ENCODE assay signal across 1 cellular context in the genomic region with DNA sequence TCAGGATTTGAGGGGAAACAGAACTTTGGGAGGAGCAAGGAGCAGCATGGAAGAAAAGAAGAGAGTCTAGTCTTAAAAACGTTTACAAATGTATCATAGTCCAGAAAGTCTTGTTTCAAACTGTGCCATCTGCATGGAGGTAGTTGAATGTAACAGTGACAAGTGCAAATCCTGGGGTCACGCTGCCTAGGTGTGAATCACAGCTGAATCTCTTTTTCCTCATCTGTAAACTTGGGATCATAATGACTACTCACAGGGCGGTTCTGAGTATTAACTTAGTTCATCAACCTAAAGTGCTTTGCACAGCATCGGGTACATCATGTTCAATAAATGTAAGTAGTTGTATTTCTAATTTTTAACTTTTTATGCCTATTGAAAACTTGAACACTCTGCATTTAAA.
TF ChIP-seq lines count a peak whose summit lies in the region.

No MANE protein-coding gene starts in this region.

TF ChIP-seq in GM12878, 131 proteins besides CTCF, POLR2A, EP300 and RAD21:
- TF ChIP-seq MTA2 (IDR thresholded peaks at IDR 0.05; ENCODE audit: low read depth) (no peak), FOXM1 (IDR thresholded peaks at IDR 0.05; ENCODE audit: low read depth, low read length) (no peak), ETV6 (conservative IDR thresholded peaks at IDR 0.05 in 1 of 2, IDR thresholded peaks at IDR 0.05 in 1 of 2; ENCODE audit: borderline replicate concordance in 1 of 2, low read depth in 1 of 2) (no peak), GATAD2B (conservative IDR thresholded peaks at IDR 0.05; ENCODE audit: low read depth) (no peak), CREB1 (IDR thresholded peaks at IDR 0.05; ENCODE audit: low read depth) (no peak), PBX3 (IDR thresholded peaks at IDR 0.05; ENCODE audit: insufficient replicate concordance, low read depth, low read length) (no peak), SP1 (IDR thresholded peaks at IDR 0.05; ENCODE audit: low read depth, low read length) (no peak), BRCA1 (IDR thresholded peaks at IDR 0.05; ENCODE audit: low read depth, low read length) (no peak), RFX5 (IDR thresholded peaks at IDR 0.05; ENCODE audit: low read depth, low read length) (no peak), SRF (IDR thresholded peaks at IDR 0.05; ENCODE audit: low read depth in 2 of 2, low read length in 2 of 2) (no peak), SIN3A (IDR thresholded peaks at IDR 0.05; ENCODE audit: low read depth, low read length) (no peak), BCL11A (IDR thresholded peaks at IDR 0.05; ENCODE audit: low read depth, low read length) (no peak), SUZ12 (IDR thresholded peaks at IDR 0.05; ENCODE audit: unreplicated experiment) (no peak), EED (IDR thresholded peaks at IDR 0.05; ENCODE audit: low read depth) (no peak)
- TF ChIP-seq, protein P1, sequence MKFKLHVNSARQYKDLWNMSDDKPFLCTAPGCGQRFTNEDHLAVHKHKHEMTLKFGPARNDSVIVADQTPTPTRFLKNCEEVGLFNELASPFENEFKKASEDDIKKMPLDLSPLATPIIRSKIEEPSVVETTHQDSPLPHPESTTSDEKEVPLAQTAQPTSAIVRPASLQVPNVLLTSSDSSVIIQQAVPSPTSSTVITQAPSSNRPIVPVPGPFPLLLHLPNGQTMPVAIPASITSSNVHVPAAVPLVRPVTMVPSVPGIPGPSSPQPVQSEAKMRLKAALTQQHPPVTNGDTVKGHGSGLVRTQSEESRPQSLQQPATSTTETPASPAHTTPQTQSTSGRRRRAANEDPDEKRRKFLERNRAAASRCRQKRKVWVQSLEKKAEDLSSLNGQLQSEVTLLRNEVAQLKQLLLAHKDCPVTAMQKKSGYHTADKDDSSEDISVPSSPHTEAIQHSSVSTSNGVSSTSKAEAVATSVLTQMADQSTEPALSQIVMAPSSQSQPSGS (IDR thresholded peaks at IDR 0.05; ENCODE audit: low read length): no peak
- TF ChIP-seq, protein P2, sequence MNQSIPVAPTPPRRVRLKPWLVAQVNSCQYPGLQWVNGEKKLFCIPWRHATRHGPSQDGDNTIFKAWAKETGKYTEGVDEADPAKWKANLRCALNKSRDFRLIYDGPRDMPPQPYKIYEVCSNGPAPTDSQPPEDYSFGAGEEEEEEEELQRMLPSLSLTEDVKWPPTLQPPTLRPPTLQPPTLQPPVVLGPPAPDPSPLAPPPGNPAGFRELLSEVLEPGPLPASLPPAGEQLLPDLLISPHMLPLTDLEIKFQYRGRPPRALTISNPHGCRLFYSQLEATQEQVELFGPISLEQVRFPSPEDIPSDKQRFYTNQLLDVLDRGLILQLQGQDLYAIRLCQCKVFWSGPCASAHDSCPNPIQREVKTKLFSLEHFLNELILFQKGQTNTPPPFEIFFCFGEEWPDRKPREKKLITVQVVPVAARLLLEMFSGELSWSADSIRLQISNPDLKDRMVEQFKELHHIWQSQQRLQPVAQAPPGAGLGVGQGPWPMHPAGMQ (IDR thresholded peaks at IDR 0.05; ENCODE audit: borderline replicate concordance): no peak
- TF ChIP-seq, protein P3, sequence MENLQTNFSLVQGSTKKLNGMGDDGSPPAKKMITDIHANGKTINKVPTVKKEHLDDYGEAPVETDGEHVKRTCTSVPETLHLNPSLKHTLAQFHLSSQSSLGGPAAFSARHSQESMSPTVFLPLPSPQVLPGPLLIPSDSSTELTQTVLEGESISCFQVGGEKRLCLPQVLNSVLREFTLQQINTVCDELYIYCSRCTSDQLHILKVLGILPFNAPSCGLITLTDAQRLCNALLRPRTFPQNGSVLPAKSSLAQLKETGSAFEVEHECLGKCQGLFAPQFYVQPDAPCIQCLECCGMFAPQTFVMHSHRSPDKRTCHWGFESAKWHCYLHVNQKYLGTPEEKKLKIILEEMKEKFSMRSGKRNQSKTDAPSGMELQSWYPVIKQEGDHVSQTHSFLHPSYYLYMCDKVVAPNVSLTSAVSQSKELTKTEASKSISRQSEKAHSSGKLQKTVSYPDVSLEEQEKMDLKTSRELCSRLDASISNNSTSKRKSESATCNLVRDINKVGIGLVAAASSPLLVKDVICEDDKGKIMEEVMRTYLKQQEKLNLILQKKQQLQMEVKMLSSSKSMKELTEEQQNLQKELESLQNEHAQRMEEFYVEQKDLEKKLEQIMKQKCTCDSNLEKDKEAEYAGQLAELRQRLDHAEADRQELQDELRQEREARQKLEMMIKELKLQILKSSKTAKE (IDR thresholded peaks at IDR 0.05; ENCODE audit: low read depth, poor library complexity, severe bottlenecking): no peak
- TF ChIP-seq, protein P4, sequence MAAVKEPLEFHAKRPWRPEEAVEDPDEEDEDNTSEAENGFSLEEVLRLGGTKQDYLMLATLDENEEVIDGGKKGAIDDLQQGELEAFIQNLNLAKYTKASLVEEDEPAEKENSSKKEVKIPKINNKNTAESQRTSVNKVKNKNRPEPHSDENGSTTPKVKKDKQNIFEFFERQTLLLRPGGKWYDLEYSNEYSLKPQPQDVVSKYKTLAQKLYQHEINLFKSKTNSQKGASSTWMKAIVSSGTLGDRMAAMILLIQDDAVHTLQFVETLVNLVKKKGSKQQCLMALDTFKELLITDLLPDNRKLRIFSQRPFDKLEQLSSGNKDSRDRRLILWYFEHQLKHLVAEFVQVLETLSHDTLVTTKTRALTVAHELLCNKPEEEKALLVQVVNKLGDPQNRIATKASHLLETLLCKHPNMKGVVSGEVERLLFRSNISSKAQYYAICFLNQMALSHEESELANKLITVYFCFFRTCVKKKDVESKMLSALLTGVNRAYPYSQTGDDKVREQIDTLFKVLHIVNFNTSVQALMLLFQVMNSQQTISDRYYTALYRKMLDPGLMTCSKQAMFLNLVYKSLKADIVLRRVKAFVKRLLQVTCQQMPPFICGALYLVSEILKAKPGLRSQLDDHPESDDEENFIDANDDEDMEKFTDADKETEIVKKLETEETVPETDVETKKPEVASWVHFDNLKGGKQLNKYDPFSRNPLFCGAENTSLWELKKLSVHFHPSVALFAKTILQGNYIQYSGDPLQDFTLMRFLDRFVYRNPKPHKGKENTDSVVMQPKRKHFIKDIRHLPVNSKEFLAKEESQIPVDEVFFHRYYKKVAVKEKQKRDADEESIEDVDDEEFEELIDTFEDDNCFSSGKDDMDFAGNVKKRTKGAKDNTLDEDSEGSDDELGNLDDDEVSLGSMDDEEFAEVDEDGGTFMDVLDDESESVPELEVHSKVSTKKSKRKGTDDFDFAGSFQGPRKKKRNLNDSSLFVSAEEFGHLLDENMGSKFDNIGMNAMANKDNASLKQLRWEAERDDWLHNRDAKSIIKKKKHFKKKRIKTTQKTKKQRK (IDR thresholded peaks at IDR 0.05; ENCODE audit: low read depth, low read length): no peak
- TF ChIP-seq, protein P5, sequence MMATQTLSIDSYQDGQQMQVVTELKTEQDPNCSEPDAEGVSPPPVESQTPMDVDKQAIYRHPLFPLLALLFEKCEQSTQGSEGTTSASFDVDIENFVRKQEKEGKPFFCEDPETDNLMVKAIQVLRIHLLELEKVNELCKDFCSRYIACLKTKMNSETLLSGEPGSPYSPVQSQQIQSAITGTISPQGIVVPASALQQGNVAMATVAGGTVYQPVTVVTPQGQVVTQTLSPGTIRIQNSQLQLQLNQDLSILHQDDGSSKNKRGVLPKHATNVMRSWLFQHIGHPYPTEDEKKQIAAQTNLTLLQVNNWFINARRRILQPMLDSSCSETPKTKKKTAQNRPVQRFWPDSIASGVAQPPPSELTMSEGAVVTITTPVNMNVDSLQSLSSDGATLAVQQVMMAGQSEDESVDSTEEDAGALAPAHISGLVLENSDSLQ (IDR thresholded peaks at IDR 0.05): no peak
